29 cellular contexts compared by ENCODE assay signal in the genomic region with DNA sequence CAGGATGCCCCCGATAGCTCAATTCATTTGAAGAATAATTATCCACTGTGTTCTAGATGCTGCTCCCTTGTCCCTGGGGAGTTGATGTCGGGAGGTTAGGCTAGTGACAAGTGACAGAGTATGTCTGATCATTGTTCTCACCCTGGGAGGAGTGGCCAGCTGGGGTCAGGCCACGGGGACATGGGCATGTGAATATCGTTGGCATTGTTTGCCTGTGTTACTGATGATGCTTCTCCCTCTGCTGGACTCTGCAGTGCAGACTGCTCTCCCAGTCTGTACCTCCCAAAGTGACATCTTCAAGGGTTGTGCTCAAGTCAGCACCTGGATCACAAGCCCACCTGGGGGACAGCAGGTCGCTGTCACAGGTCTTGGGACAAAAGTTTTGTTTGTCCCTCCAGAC.
"Had no signal": no experiment of that assay in that cellular context is flagged by ENCODE, and none has a peak within 500 bp of the region (broad histone marks: within the 10 kb centered on the region; RNA-seq: fewer than 3 reads in every experiment).

No MANE protein-coding gene starts in this region.

- H3K27me3 Mint-ChIP-seq: activated CD8-positive, alpha-beta memory T cell treated with anti-CD3 and anti-CD28 coated beads, Interleukin-2, amount 10 ng/mL, durations not matched to agents 7 days and 5 days; activated naive CD4-positive, alpha-beta T cell treated with anti-CD3 and anti-CD28 coated beads, Interleukin-2, amount 50 U/mL, for 24 hours had no signal

- DNase-seq: activated CD4-positive, alpha-beta memory T cell treated with anti-CD3 and anti-CD28 coated beads for 36 hours; activated CD4-positive, alpha-beta T cell treated with anti-CD3 and anti-CD28 coated beads for 36 hours; activated CD4-positive, alpha-beta T cell treated with anti-CD3 and anti-CD28 coated beads, Interleukin-2, amount 10 ng/mL, durations not matched to agents 24 days and 14 days; activated CD4-positive, CD25-positive, alpha-beta regulatory T cell; activated CD4-positive, CD25-positive, alpha-beta regulatory T cell treated with anti-CD3 and anti-CD28 coated beads, Interleukin-2, amount 50 U/mL, for 72 hours; activated CD8-positive, alpha-beta memory T cell treated with anti-CD3 and anti-CD28 coated beads, Interleukin-2, amount 10 ng/mL, durations not matched to agents 7 days and 5 days; activated CD8-positive, alpha-beta memory T cell treated with anti-CD3 and anti-CD28 coated beads, Interleukin-2, amount 50 U/mL, for 4 hours; activated CD8-positive, alpha-beta T cell treated with anti-CD3 and anti-CD28 coated beads, Interleukin-2, amount 10 ng/mL, durations not matched to agents 7 days and 5 days; activated effector memory CD4-positive, alpha-beta T cell treated with anti-CD3 and anti-CD28 coated beads, Interleukin-2, amount 50 U/mL, for 16 hours; activated naive CD4-positive, alpha-beta T cell treated with anti-CD3 and anti-CD28 coated beads for 36 hours; activated naive CD8-positive, alpha-beta T cell treated with anti-CD3 and anti-CD28 coated beads for 36 hours; activated naive CD8-positive, alpha-beta T cell treated with anti-CD3 and anti-CD28 coated beads, Interleukin-2, amount 50 U/mL, for 24 hours; activated T-cell treated with anti-CD3 and anti-CD28 coated beads, Interleukin-2, amount 50 U/mL, for 1 hour; activated T-cell treated with anti-CD3 and anti-CD28 coated beads, Interleukin-2, amount 50 U/mL, for 48 hours; central memory CD4-positive, alpha-beta T cell; cerebellar nuclear complex; colonic mucosa; effector CD8-positive, alpha-beta T cell; gastrocnemius medialis; T-helper 1 cell; T-helper 17 cell; T1000 had no signal

- H3K4me3 Mint-ChIP-seq: activated CD4-positive, alpha-beta memory T cell treated with anti-CD3 and anti-CD28 coated beads for 36 hours; activated CD4-positive, alpha-beta T cell treated with anti-CD3 and anti-CD28 coated beads for 36 hours; activated CD4-positive, alpha-beta T cell treated with anti-CD3 and anti-CD28 coated beads, Interleukin-2, amount 10 ng/mL, durations not matched to agents 24 days and 14 days; activated CD8-positive, alpha-beta memory T cell treated with anti-CD3 and anti-CD28 coated beads, Interleukin-2, amount 10 ng/mL, durations not matched to agents 7 days and 5 days; activated CD8-positive, alpha-beta T cell treated with anti-CD3 and anti-CD28 coated beads, Interleukin-2, amount 10 ng/mL, durations not matched to agents 7 days and 5 days; activated naive CD4-positive, alpha-beta T cell treated with anti-CD3 and anti-CD28 coated beads for 36 hours; activated naive CD4-positive, alpha-beta T cell treated with anti-CD3 and anti-CD28 coated beads, Interleukin-2, amount 50 U/mL, for 24 hours; activated naive CD8-positive, alpha-beta T cell treated with anti-CD3 and anti-CD28 coated beads for 36 hours; activated naive CD8-positive, alpha-beta T cell treated with anti-CD3 and anti-CD28 coated beads, Interleukin-2, amount 50 U/mL, for 24 hours; activated T-helper 1 cell treated with anti-CD3 and anti-CD28 coated beads, Interleukin-12 subunit alpha, Interleukin-12 subunit beta, Interleukin-2, Interleukin-4 antibody, amounts not matched to agents 30 ng/mL and 10 ng/mL and 1 ng/mL, durations not matched to agents 14 hours and 24 hours and 36 hours; brain; T-helper 17 cell; T-helper 2 cell treated with Interferon-gamma antibody and Interleukin-4, amounts not matched to agents 5 μg/mL and 100 μg/mL, for 36 hours had no signal

- H3K27ac Mint-ChIP-seq: activated CD4-positive, alpha-beta memory T cell treated with anti-CD3 and anti-CD28 coated beads for 36 hours; activated CD4-positive, alpha-beta T cell treated with anti-CD3 and anti-CD28 coated beads for 36 hours; activated CD4-positive, alpha-beta T cell treated with anti-CD3 and anti-CD28 coated beads, Interleukin-2, amount 10 ng/mL, durations not matched to agents 24 days and 14 days; activated CD8-positive, alpha-beta memory T cell treated with anti-CD3 and anti-CD28 coated beads, Interleukin-2, amount 10 ng/mL, durations not matched to agents 7 days and 5 days; activated CD8-positive, alpha-beta T cell treated with anti-CD3 and anti-CD28 coated beads, Interleukin-2, amount 10 ng/mL, durations not matched to agents 7 days and 5 days; activated naive CD4-positive, alpha-beta T cell treated with anti-CD3 and anti-CD28 coated beads for 36 hours; activated naive CD4-positive, alpha-beta T cell treated with anti-CD3 and anti-CD28 coated beads, Interleukin-2, amount 50 U/mL, for 24 hours; activated naive CD8-positive, alpha-beta T cell treated with anti-CD3 and anti-CD28 coated beads for 36 hours; activated naive CD8-positive, alpha-beta T cell treated with anti-CD3 and anti-CD28 coated beads, Interleukin-2, amount 50 U/mL, for 24 hours; activated T-helper 1 cell treated with anti-CD3 and anti-CD28 coated beads, Interleukin-12 subunit alpha, Interleukin-12 subunit beta, Interleukin-2, Interleukin-4 antibody, amounts not matched to agents 30 ng/mL and 10 ng/mL and 1 ng/mL, durations not matched to agents 14 hours and 24 hours and 36 hours; activated T-helper 2 cell treated with anti-CD3 and anti-CD28 coated beads, Interferon-gamma antibody, Interleukin-2, Interleukin-4, amounts not matched to agents 10 μg/mL and 5 μg/mL and 100 μg/mL, durations not matched to agents 14 hours and 24 hours and 36 hours; brain; T-helper 17 cell; T-helper 2 cell treated with Interferon-gamma antibody and Interleukin-4, amounts not matched to agents 5 μg/mL and 100 μg/mL, for 36 hours had no signal

- H3K36me3 Mint-ChIP-seq: activated CD4-positive, alpha-beta memory T cell treated with anti-CD3 and anti-CD28 coated beads for 36 hours; activated CD8-positive, alpha-beta memory T cell treated with anti-CD3 and anti-CD28 coated beads, Interleukin-2, amount 10 ng/mL, durations not matched to agents 7 days and 5 days; activated naive CD4-positive, alpha-beta T cell treated with anti-CD3 and anti-CD28 coated beads, Interleukin-2, amount 50 U/mL, for 24 hours; activated naive CD8-positive, alpha-beta T cell treated with anti-CD3 and anti-CD28 coated beads for 36 hours; brain had no signal

- H3K9me3 Mint-ChIP-seq: activated CD4-positive, alpha-beta memory T cell treated with anti-CD3 and anti-CD28 coated beads for 36 hours; activated CD4-positive, alpha-beta T cell treated with anti-CD3 and anti-CD28 coated beads, Interleukin-2, amount 10 ng/mL, durations not matched to agents 24 days and 14 days; activated naive CD4-positive, alpha-beta T cell treated with anti-CD3 and anti-CD28 coated beads for 36 hours; activated naive CD4-positive, alpha-beta T cell treated with anti-CD3 and anti-CD28 coated beads, Interleukin-2, amount 50 U/mL, for 24 hours; activated naive CD8-positive, alpha-beta T cell treated with anti-CD3 and anti-CD28 coated beads for 36 hours; activated naive CD8-positive, alpha-beta T cell treated with anti-CD3 and anti-CD28 coated beads, Interleukin-2, amount 50 U/mL, for 24 hours; activated T-helper 1 cell treated with anti-CD3 and anti-CD28 coated beads, Interleukin-12 subunit alpha, Interleukin-12 subunit beta, Interleukin-2, Interleukin-4 antibody, amounts not matched to agents 30 ng/mL and 10 ng/mL and 1 ng/mL, durations not matched to agents 14 hours and 24 hours and 36 hours; activated T-helper 2 cell treated with anti-CD3 and anti-CD28 coated beads, Interferon-gamma antibody, Interleukin-2, Interleukin-4, amounts not matched to agents 10 μg/mL and 5 μg/mL and 100 μg/mL, durations not matched to agents 14 hours and 24 hours and 36 hours; T-helper 2 cell treated with Interferon-gamma antibody and Interleukin-4, amounts not matched to agents 5 μg/mL and 100 μg/mL, for 36 hours had no signal

- H3K4me1 Mint-ChIP-seq: activated CD4-positive, alpha-beta T cell treated with anti-CD3 and anti-CD28 coated beads for 36 hours; activated CD4-positive, alpha-beta T cell treated with anti-CD3 and anti-CD28 coated beads, Interleukin-2, amount 10 ng/mL, durations not matched to agents 24 days and 14 days; activated CD8-positive, alpha-beta memory T cell treated with anti-CD3 and anti-CD28 coated beads, Interleukin-2, amount 10 ng/mL, durations not matched to agents 7 days and 5 days; activated naive CD4-positive, alpha-beta T cell treated with anti-CD3 and anti-CD28 coated beads, Interleukin-2, amount 50 U/mL, for 24 hours; activated naive CD8-positive, alpha-beta T cell treated with anti-CD3 and anti-CD28 coated beads for 36 hours; activated naive CD8-positive, alpha-beta T cell treated with anti-CD3 and anti-CD28 coated beads, Interleukin-2, amount 50 U/mL, for 24 hours; brain; T-helper 17 cell had no signal

- FAIRE-seq: endometrium, endothelial cell of umbilical vein had no signal
